1 cellular context compared by ENCODE assay signal in genomic region chr17:43722921-43723665, GRCh38.
TF ChIP-seq lines count a peak whose summit lies in the region.

No MANE protein-coding gene starts in this region.

TF ChIP-seq in HEK293, 187 proteins besides CTCF, POLR2A, EP300 and RAD21 (continued from another document):
- TF ChIP-seq ZNF510 (tag by site-specific recombination; IDR thresholded peaks at IDR 0.05; ENCODE audit: insufficient replicate concordance) (no peak), ZNF311 (tag by site-specific recombination; IDR thresholded peaks at IDR 0.05; ENCODE audit: borderline replicate concordance) (no peak), ZNF560 (tag by site-specific recombination; IDR thresholded peaks at IDR 0.05; ENCODE audit: borderline replicate concordance) (no peak), ZFHX2 (tag by site-specific recombination; conservative IDR thresholded peaks at IDR 0.05) (no peak)
TF ChIP-seq in HEK293: peak in this region for 0.
